In genomic region chrX:117871796-117872195, GRCh38 we compare ENCODE assay signal across 29 cellular contexts.
"Had no signal": no experiment of that assay in that cellular context is flagged by ENCODE, and none has a peak within 500 bp of the region (broad histone marks: within the 10 kb centered on the region; RNA-seq: fewer than 3 reads in every experiment).

No MANE protein-coding gene starts in this region.

- H3K36me3 ChIP-seq: stomach, suprapubic skin, thoracic aorta, thyroid gland, tibial artery, tibial nerve, transverse colon, upper lobe of left lung, upper lobe of right lung, uterus, vagina had no signal

- H3K4me3 ChIP-seq: stomach, suprapubic skin, testis, thoracic aorta, thyroid gland, tibial artery, tibial nerve, transverse colon, upper lobe of left lung, upper lobe of right lung, uterus, vagina had no signal

- H3K27ac Mint-ChIP-seq: stimulated activated effector memory CD8-positive, alpha-beta T cell treated with anti-CD3 and anti-CD28 coated beads, Interleukin-12 subunit alpha, Interleukin-12 subunit beta, amount 100 ng/mL, for 72 hours; stimulated activated memory B cell treated with anti-CD40 and anti-IgM and Interleukin-4, amounts not matched to agents 10 μg/mL and 1 μg/mL and 100 μg/mL, for 72 hours; stimulated activated naive B cell treated with anti-CD40 and anti-IgM and Interleukin-4, amounts not matched to agents 10 μg/mL and 1 μg/mL and 100 μg/mL, for 72 hours; stimulated activated naive CD8-positive, alpha-beta T cell treated with anti-CD3 and anti-CD28 coated beads, Interleukin-15, amount 100 ng/mL, for 72 hours; stimulated activated naive CD8-positive, alpha-beta T cell treated with anti-CD3 and anti-CD28 coated beads, Interleukin-15, Interleukin-2, amounts not matched to agents 100 ng/mL and 50 ng/mL, for 24 hours; type B pancreatic cell had no signal

- H3K4me3 Mint-ChIP-seq: stimulated activated effector memory CD8-positive, alpha-beta T cell treated with anti-CD3 and anti-CD28 coated beads, Interleukin-12 subunit alpha, Interleukin-12 subunit beta, amount 100 ng/mL, for 72 hours; stimulated activated memory B cell treated with anti-CD40 and anti-IgM and Interleukin-4, amounts not matched to agents 10 μg/mL and 1 μg/mL and 100 μg/mL, for 72 hours; stimulated activated naive B cell treated with anti-CD40 and anti-IgM and Interleukin-4, amounts not matched to agents 10 μg/mL and 1 μg/mL and 100 μg/mL, for 72 hours; stimulated activated naive CD8-positive, alpha-beta T cell treated with anti-CD3 and anti-CD28 coated beads, Interleukin-15, amount 100 ng/mL, for 72 hours; stimulated activated naive CD8-positive, alpha-beta T cell treated with anti-CD3 and anti-CD28 coated beads, Interleukin-15, Interleukin-2, amounts not matched to agents 100 ng/mL and 50 ng/mL, for 24 hours; type B pancreatic cell had no signal

- H3K27me3 ChIP-seq: stomach, suprapubic skin, testis, thyroid gland, tibial artery, tibial nerve, transverse colon, upper lobe of left lung, upper lobe of right lung, uterus, vagina had no signal

- H3K4me1 ChIP-seq: stomach, suprapubic skin, testis, thyroid gland, tibial artery, tibial nerve, transverse colon, upper lobe of left lung, upper lobe of right lung, uterus, vagina had no signal

- H3K27ac ChIP-seq: stomach, suprapubic skin, testis, thoracic aorta, thyroid gland, tibial artery, tibial nerve, transverse colon, upper lobe of left lung, upper lobe of right lung, uterus, vagina had no signal

- H3K9me3 Mint-ChIP-seq: type B pancreatic cell had no signal

- DNase-seq: stimulated activated CD4-positive, alpha-beta T cell treated with anti-CD3 and anti-CD28 coated beads, Interleukin-2, amount 100 ng/mL, for 48 hours; stimulated activated CD4-positive, alpha-beta T cell treated with anti-CD3 and anti-CD28 coated beads, Interleukin-4, amount 100 ng/mL, for 1 hour; stimulated activated CD4-positive, alpha-beta T cell treated with anti-CD3 and anti-CD28 coated beads, Interleukin-4, amount 100 ng/mL, for 24 hours; stimulated activated CD4-positive, alpha-beta T cell treated with anti-CD3 and anti-CD28 coated beads, Interleukin-4, amount 100 ng/mL, for 4 hours; stimulated activated CD8-positive, alpha-beta memory T cell treated with anti-CD3 and anti-CD28 coated beads, Interleukin-4, amount 100 ng/mL, for 48 hours; stimulated activated naive B cell treated with anti-CD40 and anti-IgM and Interleukin-4, amounts not matched to agents 10 μg/mL and 1 μg/mL and 100 μg/mL, for 72 hours; stimulated activated naive CD4-positive, alpha-beta T cell; stimulated activated naive CD4-positive, alpha-beta T cell treated with Interleukin-2 at 50 U/mL for 16 hours; stimulated activated naive CD8-positive, alpha-beta T cell treated with anti-CD3 and anti-CD28 coated beads, Interleukin-15, amount 100 ng/mL, for 72 hours; stimulated activated naive CD8-positive, alpha-beta T cell treated with anti-CD3 and anti-CD28 coated beads, Interleukin-15, Interleukin-2, amounts not matched to agents 100 U/mL and 50 U/mL, for 24 hours; stomach; substantia nigra; testis; thyroid gland; tibial artery; transverse colon; trophoblast cell; upper lobe of left lung; upper lobe of right lung; uterus had no signal

- H3K36me3 Mint-ChIP-seq: stimulated activated effector memory CD8-positive, alpha-beta T cell treated with anti-CD3 and anti-CD28 coated beads, Interleukin-12 subunit alpha, Interleukin-12 subunit beta, amount 100 ng/mL, for 72 hours; stimulated activated memory B cell treated with anti-CD40 and anti-IgM and Interleukin-4, amounts not matched to agents 10 μg/mL and 1 μg/mL and 100 μg/mL, for 72 hours; stimulated activated naive B cell treated with anti-CD40 and anti-IgM and Interleukin-4, amounts not matched to agents 10 μg/mL and 1 μg/mL and 100 μg/mL, for 72 hours; type B pancreatic cell had no signal

- FAIRE-seq: urothelium cell line had no signal

- ATAC-seq: stimulated activated effector memory CD8-positive, alpha-beta T cell treated with anti-CD3 and anti-CD28 coated beads, Interleukin-12 subunit alpha, Interleukin-12 subunit beta, amount 100 ng/mL, for 72 hours; stimulated activated memory B cell treated with anti-CD40 and anti-IgM and Interleukin-4, amounts not matched to agents 10 μg/mL and 1 μg/mL and 100 μg/mL, for 72 hours; stimulated activated naive B cell treated with anti-CD40 and anti-IgM and Interleukin-4, amounts not matched to agents 10 μg/mL and 1 μg/mL and 100 μg/mL, for 72 hours; stimulated activated naive CD8-positive, alpha-beta T cell treated with anti-CD3 and anti-CD28 coated beads, Interleukin-15, amount 100 ng/mL, for 72 hours; stimulated activated naive CD8-positive, alpha-beta T cell treated with anti-CD3 and anti-CD28 coated beads, Interleukin-15, Interleukin-2, amounts not matched to agents 100 U/mL and 50 U/mL, for 24 hours; upper lobe of right lung had no signal

- H3K27me3 Mint-ChIP-seq: stimulated activated memory B cell treated with anti-CD40 and anti-IgM and Interleukin-4, amounts not matched to agents 10 μg/mL and 1 μg/mL and 100 μg/mL, for 72 hours; stimulated activated naive B cell treated with anti-CD40 and anti-IgM and Interleukin-4, amounts not matched to agents 10 μg/mL and 1 μg/mL and 100 μg/mL, for 72 hours; stimulated activated naive CD8-positive, alpha-beta T cell treated with anti-CD3 and anti-CD28 coated beads, Interleukin-15, amount 100 ng/mL, for 72 hours; stimulated activated naive CD8-positive, alpha-beta T cell treated with anti-CD3 and anti-CD28 coated beads, Interleukin-15, Interleukin-2, amounts not matched to agents 100 ng/mL and 50 ng/mL, for 24 hours; type B pancreatic cell had no signal

- H3K4me1 Mint-ChIP-seq: stimulated activated effector memory CD8-positive, alpha-beta T cell treated with anti-CD3 and anti-CD28 coated beads, Interleukin-12 subunit alpha, Interleukin-12 subunit beta, amount 100 ng/mL, for 72 hours; stimulated activated memory B cell treated with anti-CD40 and anti-IgM and Interleukin-4, amounts not matched to agents 10 μg/mL and 1 μg/mL and 100 μg/mL, for 72 hours; stimulated activated naive B cell treated with anti-CD40 and anti-IgM and Interleukin-4, amounts not matched to agents 10 μg/mL and 1 μg/mL and 100 μg/mL, for 72 hours; stimulated activated naive CD8-positive, alpha-beta T cell treated with anti-CD3 and anti-CD28 coated beads, Interleukin-15, amount 100 ng/mL, for 72 hours had no signal

- H3K9me3 ChIP-seq: suprapubic skin, testis, thoracic aorta, thyroid gland, tibial nerve, transverse colon, upper lobe of left lung, upper lobe of right lung, uterus, vagina had no signal
